8 cellular contexts compared by ENCODE assay signal in the genomic region with DNA sequence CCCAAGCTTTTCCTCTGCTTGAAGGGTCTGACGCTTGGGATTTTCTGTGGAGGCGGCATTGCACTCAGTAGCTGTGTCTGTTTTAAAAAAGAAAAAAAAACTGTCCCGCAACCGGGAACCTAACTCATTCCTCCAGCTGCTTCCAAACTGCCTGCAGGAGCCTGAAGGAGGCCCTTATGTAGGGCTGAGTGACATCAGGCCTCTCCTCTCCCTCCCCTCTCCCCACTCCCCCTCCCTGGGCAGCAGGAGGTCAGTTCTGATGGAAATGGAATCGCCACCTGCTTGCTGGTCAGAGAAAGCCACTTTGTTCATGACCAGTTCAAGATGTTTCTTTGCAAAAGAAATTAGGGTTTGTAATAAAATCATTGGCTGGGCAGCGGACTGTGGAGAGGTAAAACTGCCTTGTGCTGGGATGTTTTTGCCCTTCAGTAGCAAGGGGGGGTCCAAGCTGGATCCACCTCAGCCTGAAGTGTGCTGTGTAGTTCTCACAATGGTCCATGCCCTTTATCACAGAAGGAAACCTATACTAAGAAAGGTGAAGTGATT. TPM values are rescaled to one million over a fixed set of nuclear protein-coding genes. Genes with fewer than 3 reads are reported as not detected.
DNase-seq lines count a peak whose midpoint lies in the region; ATAC-seq and TF ChIP-seq lines count a peak whose summit lies in the region.

Gene MAP1LC3C, minus strand, starts transcription at position 149 of the 546 bp plus-strand sequence. Its CDS starts 90 bp downstream, at position 59.

- H3K4me1 ChIP-seq in esophagus muscularis mucosa: peaks cover 0 to 14% (median 12%) of the 10 kb centered on the region in 4 donors

- no peak for TF ChIP-seq CTCF in AG10803 (conservative IDR thresholded peaks at IDR 0.05; ENCODE audit: low read length)
- no peak for TF ChIP-seq CTCF in esophagus muscularis mucosa (IDR thresholded peaks at IDR 0.05)
- no peak for TF ChIP-seq CTCF in nephron progenitor cell (IDR thresholded peaks at IDR 0.05)

- peak within 1 kb of the TSS; percentile 51 for H3K27ac Mint-ChIP-seq in nephron progenitor cell

- no peaks in the 10 kb centered on the region for H3K9me3 Mint-ChIP-seq in nephron progenitor cell

- POLR2A ChIA-PET in HEK293T (lab: Yijun Ruan, JAX): interaction anchor here (1.0 kb wide), 1 partner anchor 9 kb away, joined by 4 read pairs; no protein-coding TSS in a partner anchor

- peak within 1 kb of the TSS; percentile 71 for H3K4me3 Mint-ChIP-seq in nephron progenitor cell

- H3K4me3 ChIP-seq in AG10803 (ENCODE audit: low read length) (peak within 1 kb of the TSS; percentile 53), MG63 (peak within 1 kb of the TSS; percentile 21), esophagus muscularis mucosa (peak within 1 kb of the TSS; percentile 36 to 54 (median 38))

- no peak for TF ChIP-seq POLR2A in esophagus muscularis mucosa (IDR thresholded peaks at IDR 0.05; ENCODE audit: low read depth)

- no peak for TF ChIP-seq EP300 in esophagus muscularis mucosa (IDR thresholded peaks at IDR 0.05)

- H3K27me3 Mint-ChIP-seq in nephron progenitor cell (ENCODE audit: low read depth, poor library complexity): peaks cover 4% of the 10 kb centered on the region

- CTCF ChIA-PET in HEK293T (lab: Yijun Ruan, JAX): interaction anchor here (0.6 to 1.5 kb wide), 12 partner anchors 8 to 160 kb away, joined by 3 to 7 read pairs (median 4); no protein-coding TSS in a partner anchor

- 56% methylated on average over 6 of the region's 6 CpGs for WGBS in esophagus muscularis mucosa

- no peak for DNase-seq in AG10803 (ENCODE audit: low read depth)
- DNase-seq in MG63: no peak
- no peak for DNase-seq in esophagus muscularis mucosa (ENCODE audit: extremely low spot score)
- no peak for DNase-seq in nephron progenitor cell
- no peak for DNase-seq in HEK293T (ENCODE audit: extremely low spot score)
- no peak for DNase-seq in NOMO-1 treated with dmso at 0.1 percent for 144 hours (lab: John Stamatoyannopoulos, UW; ENCODE audit: unreplicated experiment)
- DNase-seq in activated CD8-positive, alpha-beta memory T cell treated with anti-CD3 and anti-CD28 coated beads for 24 hours: no peak

- ATAC-seq in HG02571 (IDR thresholded peaks at IDR 0.05; ENCODE audit: unreplicated experiment): no peak

- H3K27ac ChIP-seq in esophagus muscularis mucosa (replicated peaks in 1 of 4): peak within 1 kb of the TSS; percentile 47 to 62 (median 52)

- intact Hi-C loops in esophagus muscularis mucosa (cut with DNase I): loop anchor here (5.0 kb wide), 1 partner anchor 387 kb away; no protein-coding TSS in a partner anchor

- H3K9me3 ChIP-seq in MG63: no peaks in the 10 kb centered on the region
- no peaks in the 10 kb centered on the region for H3K9me3 ChIP-seq in esophagus muscularis mucosa

- no peaks in the 10 kb centered on the region for H3K36me3 Mint-ChIP-seq in nephron progenitor cell (ENCODE audit: low read depth)

- no peaks in the 10 kb centered on the region for H3K27me3 ChIP-seq in MG63
- H3K27me3 ChIP-seq in esophagus muscularis mucosa: no peaks in the 10 kb centered on the region

- H3K4me1 Mint-ChIP-seq in nephron progenitor cell: peaks cover 13% of the 10 kb centered on the region

- H3K36me3 ChIP-seq in MG63: no peaks in the 10 kb centered on the region
- no peaks in the 10 kb centered on the region for H3K36me3 ChIP-seq in esophagus muscularis mucosa

TF ChIP-seq in HEK293T, 16 proteins besides CTCF, POLR2A, EP300 and RAD21:
- TF ChIP-seq NFRKB (IDR thresholded peaks at IDR 0.05): no peak
- no peak for TF ChIP-seq FOXA1 (IDR thresholded peaks at IDR 0.05)
- TF ChIP-seq ARNT (IDR thresholded peaks at IDR 0.05): no peak
- TF ChIP-seq TARDBP (IDR thresholded peaks at IDR 0.05): no peak
- TF ChIP-seq ELF4 (IDR thresholded peaks at IDR 0.05): no peak
- no peak for TF ChIP-seq HDGF (IDR thresholded peaks at IDR 0.05; ENCODE audit: borderline replicate concordance)
- no peak for TF ChIP-seq FOXM1 (IDR thresholded peaks at IDR 0.05; ENCODE audit: borderline replicate concordance)
- no peak for TF ChIP-seq PKNOX1 (IDR thresholded peaks at IDR 0.05)
- TF ChIP-seq SP1 (IDR thresholded peaks at IDR 0.05): no peak
- no peak for TF ChIP-seq LEF1 (IDR thresholded peaks at IDR 0.05; ENCODE audit: borderline replicate concordance)
- TF ChIP-seq L3MBTL2 (conservative IDR thresholded peaks at IDR 0.05): no peak
- TF ChIP-seq FOXK2 (IDR thresholded peaks at IDR 0.05): no peak
- TF ChIP-seq BHLHE40 (IDR thresholded peaks at IDR 0.05; ENCODE audit: borderline replicate concordance): no peak
- no peak for TF ChIP-seq CTBP1 (IDR thresholded peaks at IDR 0.05; ENCODE audit: borderline replicate concordance)
TF ChIP-seq in HEK293T: peak in this region for 0.

RNA-seq across cellular contexts. Expression of gene MAP1LC3C, which starts in this region (rescaled TPM):
- total RNA-seq in MG63 (2014; rRNA removed; shearing (Covaris generic); ENCODE audit: low replicate concordance): 2.2 and 3.3 TPM in 2 replicates
- 10 to 100 TPM in 2 of 4 donors, 1 to 10 TPM in 2; 5.4 to 19.3 (median 11.6) TPM for total RNA-seq in esophagus muscularis mucosa
